1 cellular context compared by ENCODE assay signal in genomic region chr13:34698953-34699352, GRCh38.
TF ChIP-seq lines count a peak whose summit lies in the region.

No MANE protein-coding gene starts in this region.

TF ChIP-seq in HepG2, 621 proteins besides CTCF, POLR2A, EP300 and RAD21 (continued from another document):
- no peak for TF ChIP-seq ZNF800 (CRISPR knock-in tag; IDR thresholded peaks at IDR 0.05)
- TF ChIP-seq ZNF572 (CRISPR knock-in tag; IDR thresholded peaks at IDR 0.05), result no peak
- no peak for TF ChIP-seq ZNF253 (CRISPR knock-in tag; IDR thresholded peaks at IDR 0.05; ENCODE audit: borderline replicate concordance)
